1 cellular context compared by ENCODE assay signal in the genomic region with DNA sequence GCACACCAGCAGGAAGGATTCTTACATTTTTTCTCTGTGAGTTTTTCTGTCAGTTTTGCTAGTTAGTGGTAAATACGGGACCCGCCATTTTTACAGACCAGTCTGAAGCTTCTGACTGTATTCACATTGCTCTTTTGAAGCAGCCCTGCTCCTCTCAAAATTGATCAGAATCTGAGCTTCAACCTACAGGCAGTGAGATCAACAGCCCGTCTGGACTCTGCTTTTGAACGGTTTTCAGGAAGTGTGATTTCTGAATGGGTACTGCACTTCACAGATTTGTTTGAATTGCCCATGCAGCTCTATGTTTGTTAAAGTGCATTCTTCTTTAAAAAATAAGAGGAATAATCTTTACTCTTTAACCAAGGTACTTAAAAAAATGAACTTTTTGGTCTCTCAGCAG.
TF ChIP-seq lines count a peak whose summit lies in the region.

No MANE protein-coding gene starts in this region.

TF ChIP-seq in GM12878, 131 proteins besides CTCF, POLR2A, EP300 and RAD21:
- TF ChIP-seq MYC (IDR thresholded peaks at IDR 0.05; ENCODE audit: insufficient read depth, insufficient read length, insufficient replicate concordance, low read length, severe bottlenecking) (no peak), SUPT20H (IDR thresholded peaks at IDR 0.05; ENCODE audit: borderline replicate concordance, control insufficient read depth, low read depth, low read length) (no peak), HDAC6 (IDR thresholded peaks at IDR 0.05; ENCODE audit: unreplicated experiment) (no peak), SPI1 (IDR thresholded peaks at IDR 0.05; ENCODE audit: borderline replicate concordance, insufficient read depth, low read depth, low read length) (peak; percentile 56; the same call in 1 of the 2 replicates), NR2F1 (conservative IDR thresholded peaks at IDR 0.05) (no peak), FOS (IDR thresholded peaks at IDR 0.05; ENCODE audit: borderline replicate concordance, extremely low read depth, insufficient read length) (no peak), SMAD5 (IDR thresholded peaks at IDR 0.05; ENCODE audit: low read depth) (no peak), MTA3 (IDR thresholded peaks at IDR 0.05; ENCODE audit: borderline replicate concordance, low read length) (no peak), WRNIP1 (IDR thresholded peaks at IDR 0.05; ENCODE audit: borderline replicate concordance, low read depth, low read length) (no peak)
